In the genomic region with DNA sequence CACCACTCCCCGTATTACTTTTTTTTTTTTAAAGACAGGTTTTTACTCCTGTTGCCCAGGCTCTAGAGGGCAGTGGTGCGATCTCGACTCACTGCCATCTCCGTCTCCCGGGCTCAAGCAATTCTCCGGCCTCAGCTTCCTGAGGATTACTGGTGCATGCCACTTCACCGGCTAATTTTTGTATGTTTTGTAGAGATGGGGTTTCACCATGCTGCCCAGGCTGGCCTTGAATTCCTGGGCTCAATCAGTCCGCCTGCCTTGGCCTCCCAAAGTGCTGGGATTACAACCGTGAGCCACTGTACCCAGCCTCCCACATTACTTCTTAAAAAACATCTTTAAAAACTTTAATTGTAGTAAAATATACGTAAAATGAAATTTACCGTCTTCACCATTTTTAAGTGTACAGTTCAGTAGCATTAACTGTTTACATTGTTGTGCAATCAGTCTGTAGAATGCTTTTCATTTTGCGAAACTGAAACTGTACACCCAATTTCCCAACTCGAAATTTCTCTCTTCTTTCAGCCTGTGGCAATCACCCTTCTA, we compare ENCODE assay signal across 15 cellular contexts.
A peak's percentile ranks its signal among the peaks of the same experiment; 100 is the strongest.
DNase-seq lines count a peak whose midpoint lies in the region; ATAC-seq and TF ChIP-seq lines count a peak whose summit lies in the region.
"Had no signal": no experiment of that assay in that cellular context is flagged by ENCODE, and none has a peak within 500 bp of the region (broad histone marks: within the 10 kb centered on the region; RNA-seq: fewer than 3 reads in every experiment).

No MANE protein-coding gene starts in this region.

- H3K36me3 ChIP-seq in endodermal cell (ENCODE audit: control insufficient read depth, insufficient read depth, low read length) (peaks cover 14% of the 10 kb centered on the region), neutrophil (no peaks in the 10 kb centered on the region), vagina (no peaks in the 10 kb centered on the region)

- peak; percentile 58 for TF ChIP-seq CTCF in endodermal cell (conservative IDR thresholded peaks at IDR 0.05)
- peak; percentile 24 for TF ChIP-seq CTCF in neutrophil (IDR thresholded peaks at IDR 0.05)
- TF ChIP-seq CTCF in vagina (IDR thresholded peaks at IDR 0.05) = no peak

- peaks cover 22% of the 10 kb centered on the region for H3K36me3 Mint-ChIP-seq in endodermal cell (ENCODE audit: low read depth)

- H3K27me3 ChIP-seq in endodermal cell (ENCODE audit: control insufficient read depth, insufficient read depth, low read length, poor library complexity, severe bottlenecking) (no peaks in the 10 kb centered on the region), neutrophil (no peaks in the 10 kb centered on the region), vagina (no peaks in the 10 kb centered on the region)

- H3K4me3 ChIP-seq in endodermal cell (ENCODE audit: low read length) = no peak overlapping the region
- peak overlapping the region; percentile 72 to 86 for H3K4me3 ChIP-seq in neutrophil (ENCODE audit: low read depth in 1 of 2, low read length in 1 of 2)
- H3K4me3 ChIP-seq in vagina = no peak overlapping the region

- TF ChIP-seq POLR2A in vagina (IDR thresholded peaks at IDR 0.05) = no peak

- H3K27ac ChIP-seq in endodermal cell (ENCODE audit: low read depth, low read length) = no peak overlapping the region
- peak overlapping the region; percentile 92 for H3K27ac ChIP-seq in neutrophil
- H3K27ac ChIP-seq in vagina = no peak overlapping the region

- whole genome bisulfite sequencing in endodermal cell (ENCODE audit: insufficient coverage in 1 of 2, insufficient read length in 1 of 2), 2 experiments = 97 to 100% methylated on average over 3 to 13 of the region's 13 CpGs

- no peak for ATAC-seq in HG03342 (IDR thresholded peaks at IDR 0.05; ENCODE audit: unreplicated experiment)

- H3K9me3 ChIP-seq in endodermal cell (ENCODE audit: control insufficient read depth, low read length) (no peaks in the 10 kb centered on the region), neutrophil (no peaks in the 10 kb centered on the region), vagina (no peaks in the 10 kb centered on the region)

- H3K27me3 Mint-ChIP-seq in endodermal cell (ENCODE audit: insufficient read depth) = no peaks in the 10 kb centered on the region
- H3K27me3 Mint-ChIP-seq: naive B cell had no signal

- intact Hi-C loops in vagina (cut with DNase I) = no loop called here

- H3K4me3 Mint-ChIP-seq in endodermal cell = no peak overlapping the region
- H3K4me3 Mint-ChIP-seq: naive B cell had no signal

- no peak overlapping the region for H3K27ac Mint-ChIP-seq in endodermal cell
- H3K27ac Mint-ChIP-seq: naive B cell had no signal

- no peak overlapping the region for H3K9ac ChIP-seq in endodermal cell (ENCODE audit: extremely low read depth, low read length, poor library complexity, severe bottlenecking)

- H3K4me1 ChIP-seq in endodermal cell (ENCODE audit: control insufficient read depth, insufficient read depth, low read length) = no peaks in the 10 kb centered on the region
- H3K4me1 ChIP-seq in neutrophil (ENCODE audit: control insufficient read depth in 1 of 2, insufficient read depth in 1 of 2, low read depth in 1 of 2, low read length in 1 of 2) = peaks cover 24 to 30% of the 10 kb centered on the region in 2 experiments
- H3K4me1 ChIP-seq in vagina = peaks cover 11% of the 10 kb centered on the region

- DNase-seq in HCEC 1CT (peak; percentile 7), NOMO-1 treated with dmso at 0.1 percent for 144 hours (lab: John Stamatoyannopoulos, UW; ENCODE audit: unreplicated experiment) (peak; percentile 69), endodermal cell (peak; percentile 65), vagina (ENCODE audit: extremely low spot score in 2 of 2) (no peak), DMS153 treated with DMSO at 0.1 percent for 48 hours (lab: John Stamatoyannopoulos, UW; ENCODE audit: unreplicated experiment) (no peak)
- no peak for DNase-seq in activated CD4-positive, alpha-beta T cell treated with anti-CD3 and anti-CD28 coated beads for 48 hours
- DNase-seq: activated T-cell treated with anti-CD3 and anti-CD28 coated beads, Interleukin-2, amount 50 U/mL, for 1 hour; amniotic stem cell; C1 segment of cervical spinal cord; naive B cell; NCI-H187; retina; stimulated activated naive CD4-positive, alpha-beta T cell had no signal

- H3K4me1 Mint-ChIP-seq in endodermal cell = peaks cover 5% of the 10 kb centered on the region

- H3K9me3 Mint-ChIP-seq in endodermal cell = no peaks in the 10 kb centered on the region
- H3K9me3 Mint-ChIP-seq: naive B cell had no signal

Comparison
In these comparisons a context has a peak if more than half of its experiments do, and no peak if none do; other contexts are left out.
1. DNase-seq: peak in HCEC 1CT (single experiment), NOMO-1 treated with dmso at 0.1 percent for 144 hours (single experiment) and endodermal cell (single experiment); none in activated CD4-positive, alpha-beta T cell treated with anti-CD3 and anti-CD28 coated beads for 48 hours (single experiment), vagina (0 of 2) and DMS153 treated with DMSO at 0.1 percent for 48 hours (single experiment).
2. H3K4me3 ChIP-seq: peak in neutrophil (2 of 2); none in endodermal cell (single experiment) and vagina (0 of 2).
3. CTCF ChIP-seq: peak in endodermal cell (single experiment) and neutrophil (single experiment); none in vagina (0 of 3).